Comparison of ENCODE assay signal across 8 cellular contexts in genomic region chr13:36999054-36999927, GRCh38. TPM values are rescaled to one million over a fixed set of nuclear protein-coding genes. Genes with fewer than 3 reads are reported as not detected.
DNase-seq lines count a peak whose midpoint lies in the region; ATAC-seq and TF ChIP-seq lines count a peak whose summit lies in the region.

A gene with protein sequence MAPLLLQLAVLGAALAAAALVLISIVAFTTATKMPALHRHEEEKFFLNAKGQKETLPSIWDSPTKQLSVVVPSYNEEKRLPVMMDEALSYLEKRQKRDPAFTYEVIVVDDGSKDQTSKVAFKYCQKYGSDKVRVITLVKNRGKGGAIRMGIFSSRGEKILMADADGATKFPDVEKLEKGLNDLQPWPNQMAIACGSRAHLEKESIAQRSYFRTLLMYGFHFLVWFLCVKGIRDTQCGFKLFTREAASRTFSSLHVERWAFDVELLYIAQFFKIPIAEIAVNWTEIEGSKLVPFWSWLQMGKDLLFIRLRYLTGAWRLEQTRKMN (minus strand): TSS chr13:36999340. CDS start chr13:36999300, 40 bp downstream.

- no peaks in the 10 kb centered on the region for H3K27me3 ChIP-seq in BE2C

- peak within 1 kb of the TSS; percentile 100 for H3K27ac Mint-ChIP-seq in activated CD4-positive, alpha-beta T cell treated with anti-CD3 and anti-CD28 coated beads for 36 hours
- peak within 1 kb of the TSS; percentile 100 for H3K27ac Mint-ChIP-seq in chondrocyte (ENCODE audit: unreplicated experiment)

- H3K9me3 ChIP-seq in BE2C = no peaks in the 10 kb centered on the region

- peak within 1 kb of the TSS; percentile 94 for H3K4me3 ChIP-seq in BE2C (ENCODE audit: low read depth, low read length)

- peak; percentile 60 for TF ChIP-seq CTCF in BE2C (IDR thresholded peaks at IDR 0.05; ENCODE audit: low read depth, low read length)
- TF ChIP-seq CTCF in chondrocyte (IDR thresholded peaks at IDR 0.05) = peak; percentile 94

- H3K36me3 Mint-ChIP-seq in activated CD4-positive, alpha-beta T cell treated with anti-CD3 and anti-CD28 coated beads for 36 hours (ENCODE audit: low read depth) = peaks cover 46% of the 10 kb centered on the region
- peaks cover 4% of the 10 kb centered on the region for H3K36me3 Mint-ChIP-seq in chondrocyte (ENCODE audit: low read depth)

- CTCF ChIA-PET in activated CD4-positive, alpha-beta T cell treated with anti-CD3 and anti-CD28 coated beads for 36 hours (lab: Charles Lee) = interaction anchor here (0.6 to 1.4 kb wide), 5 partner anchors 8 to 25 kb away, joined by 3 read pairs; no protein-coding TSS in a partner anchor

- peaks cover 29% of the 10 kb centered on the region for H3K4me1 Mint-ChIP-seq in activated CD4-positive, alpha-beta T cell treated with anti-CD3 and anti-CD28 coated beads for 36 hours
- H3K4me1 Mint-ChIP-seq in chondrocyte (ENCODE audit: low read depth) = peaks cover 35% of the 10 kb centered on the region

- intact Hi-C loops in activated CD4-positive, alpha-beta T cell treated with anti-CD3 and anti-CD28 coated beads for 36 hours (cut with DNase I, micrococcal nuclease) = loop anchor here (1.0 to 2.0 kb wide), 3 partner anchors 60 to 653 kb away; partner anchors contain the start of genes SUPT20H (in 2 of the 2) and SPART (in 1 of the 2)

- H3K27me3 Mint-ChIP-seq in activated CD4-positive, alpha-beta T cell treated with anti-CD3 and anti-CD28 coated beads for 36 hours = no peaks in the 10 kb centered on the region
- H3K27me3 Mint-ChIP-seq in chondrocyte (ENCODE audit: low read depth) = no peaks in the 10 kb centered on the region

- DNase-seq in BE2C = peak; percentile 94
- DNase-seq in NCI-H524 (lab: John Stamatoyannopoulos, UW) = peak; percentile 65 to 86
- peak; percentile 94 for DNase-seq in activated CD4-positive, alpha-beta T cell treated with anti-CD3 and anti-CD28 coated beads for 36 hours
- DNase-seq in chondrocyte (ENCODE audit: low spot score) = peak; percentile 95
- peak; percentile 88 for DNase-seq in kidney tubule cell (ENCODE audit: low spot score)
- peak; percentile 79 to 86 (median 82) for DNase-seq in stimulated activated CD4-positive, alpha-beta T cell treated with anti-CD3 and anti-CD28 coated beads, Interleukin-1b, Interleukin-23, amount 100 ng/mL, for 24 hours (ENCODE audit: low read depth in 4 of 4, low spot score in 1 of 4)

- H3K4me1 ChIP-seq in BE2C = no peaks in the 10 kb centered on the region

- H3K36me3 ChIP-seq in BE2C = peaks cover 24% of the 10 kb centered on the region

- no peaks in the 10 kb centered on the region for H3K9me3 Mint-ChIP-seq in activated CD4-positive, alpha-beta T cell treated with anti-CD3 and anti-CD28 coated beads for 36 hours (ENCODE audit: low read depth)
- H3K9me3 Mint-ChIP-seq in chondrocyte (ENCODE audit: low read depth) = no peaks in the 10 kb centered on the region

- TF ChIP-seq POLR2A in GM19193 (IDR thresholded peaks at IDR 0.05; ENCODE audit: extremely low read depth, insufficient read depth, insufficient read length) = peak; percentile 96

- peak; percentile 75 for ATAC-seq in HG03432 (IDR thresholded peaks at IDR 0.05; ENCODE audit: unreplicated experiment)
- ATAC-seq in activated CD4-positive, alpha-beta T cell treated with anti-CD3 and anti-CD28 coated beads for 36 hours = peak; percentile 66

- peak within 1 kb of the TSS; percentile 97 for H3K4me3 Mint-ChIP-seq in activated CD4-positive, alpha-beta T cell treated with anti-CD3 and anti-CD28 coated beads for 36 hours
- peak within 1 kb of the TSS; percentile 100 for H3K4me3 Mint-ChIP-seq in chondrocyte (ENCODE audit: unreplicated experiment)

- POLR2A ChIA-PET in activated CD4-positive, alpha-beta T cell treated with anti-CD3 and anti-CD28 coated beads for 36 hours (lab: Charles Lee) = interaction anchor here (0.6 to 0.9 kb wide), 6 partner anchors 9 to 1446 kb away, joined by 3 to 7 read pairs (median 4); no protein-coding TSS in a partner anchor

RNA-seq across cellular contexts. Expression of the gene that starts here (rescaled TPM):
- 53.6 TPM for polyA plus RNA-seq in BE2C (2012; ENCODE audit: insufficient read depth, insufficient read length, low read depth)
- total RNA-seq in activated CD4-positive, alpha-beta T cell treated with anti-CD3 and anti-CD28 coated beads for 36 hours = 10 to 100 TPM; 21.1 to 28.3 TPM
- total RNA-seq in chondrocyte = 30.2 to 33.7 TPM (median 32.1 TPM) in 3 replicates

Comparison
In these comparisons a context has a peak if more than half of its experiments do, and no peak if none do; other contexts are left out.
1. Peak in every context shown above with its lines: DNase-seq, ATAC-seq and H3K4me3 ChIP-seq.